In genomic region chr6:170459451-170459850, GRCh38 we compare ENCODE assay signal across 8 cellular contexts.
A peak's percentile ranks its signal among the peaks of the same experiment; 100 is the strongest.
DNase-seq lines count a peak whose midpoint lies in the region; ATAC-seq and TF ChIP-seq lines count a peak whose summit lies in the region.

No MANE protein-coding gene starts in this region.

- ATAC-seq in GM21360 (IDR thresholded peaks at IDR 0.05; ENCODE audit: unreplicated experiment) = peak; percentile 70

- 54 to 58% (median 56%) methylated on average over 6 of the region's 6 CpGs for WGBS in ovary, 3 donors

- TF ChIP-seq CTCF in ovary (IDR thresholded peaks at IDR 0.05) = no peak

- no peak overlapping the region for H3K27ac ChIP-seq in ovary

- H3K4me3 ChIP-seq in ovary = no peak overlapping the region

- intact Hi-C loops in ovary (cut with DNase I) = no loop called here

- DNase-seq in GM03348 (ENCODE audit: low spot score) (peak; percentile 44), KBM-7 (peak; percentile 8), astrocyte of the hippocampus (ENCODE audit: low read depth, low spot score) (peak; percentile 53), renal cortical epithelial cell (ENCODE audit: low read depth) (peak; percentile 28), ovary (no peak), NCI-H1694 treated with DMSO at 0.1 percent for 48 hours (lab: John Stamatoyannopoulos, UW) (no peak)
- DNase-seq in effector CD8-positive, alpha-beta T cell (lab: John Stamatoyannopoulos, UW) = no peak

- H3K27me3 ChIP-seq in ovary = no peaks in the 10 kb centered on the region

- no peak for TF ChIP-seq EP300 in ovary (IDR thresholded peaks at IDR 0.05)

- no peaks in the 10 kb centered on the region for H3K4me1 ChIP-seq in ovary (ENCODE audit: insufficient read depth)

- TF ChIP-seq POLR2A in ovary (IDR thresholded peaks at IDR 0.05) = no peak

- in situ Hi-C loops in KBM-7 (cut with MboI; ENCODE audit: low pct_unique_long_range_greater_than_20kb, low sequenced_read_pairs) = no loop called here

- no peaks in the 10 kb centered on the region for H3K9me3 ChIP-seq in ovary

- no peaks in the 10 kb centered on the region for H3K36me3 ChIP-seq in ovary

Comparison
In these comparisons a context has a peak if more than half of its experiments do, and no peak if none do; other contexts are left out.
1. DNase-seq: peak in GM03348 (single experiment), KBM-7 (single experiment), astrocyte of the hippocampus (single experiment) and renal cortical epithelial cell (single experiment); none in ovary (0 of 5), NCI-H1694 treated with DMSO at 0.1 percent for 48 hours (single experiment) and effector CD8-positive, alpha-beta T cell (single experiment).